26 cellular contexts compared by ENCODE assay signal in the genomic region with DNA sequence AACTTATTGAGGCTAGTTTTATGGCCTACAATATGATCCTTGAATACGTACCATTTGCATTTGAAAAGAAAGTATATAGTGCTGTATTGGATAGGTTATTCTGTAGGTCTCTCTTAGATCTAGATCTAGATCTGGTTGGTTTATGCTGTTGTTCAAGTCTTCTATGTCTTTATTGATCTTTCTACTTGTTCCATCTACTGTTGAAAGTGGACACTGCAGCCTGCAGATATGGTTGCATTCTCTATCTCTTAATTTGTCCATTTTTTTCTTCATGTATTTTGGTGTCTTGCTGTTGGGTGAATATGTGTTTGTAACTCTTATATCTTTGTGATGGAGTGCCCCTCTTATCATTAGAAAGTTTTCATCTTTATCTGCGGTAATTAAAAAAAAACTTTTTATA.
DNase-seq lines count a peak whose midpoint lies in the region; ATAC-seq and TF ChIP-seq lines count a peak whose summit lies in the region.
"Had no signal": no experiment of that assay in that cellular context is flagged by ENCODE, and none has a peak within 500 bp of the region (broad histone marks: within the 10 kb centered on the region; RNA-seq: fewer than 3 reads in every experiment).

No MANE protein-coding gene starts in this region.

- no peaks in the 10 kb centered on the region for H3K27me3 Mint-ChIP-seq in type B pancreatic cell
- no peaks in the 10 kb centered on the region for H3K27me3 Mint-ChIP-seq in activated T-cell treated with anti-CD3 and anti-CD28 coated beads, Interleukin-2, amount 50 U/mL, for 72 hours (ENCODE audit: low read depth)
- H3K27me3 Mint-ChIP-seq: progenitor cell of endocrine pancreas had no signal

- intact Hi-C loops in heart left ventricle (cut with DNase I): no loop called here

- ATAC-seq in heart left ventricle: no peak
- ATAC-seq in activated T-cell treated with anti-CD3 and anti-CD28 coated beads, Interleukin-2, amount 50 U/mL, for 72 hours (replicated peaks in 1 of 2): no peak
- ATAC-seq: activated T-cell treated with anti-CD3 and anti-CD28 coated beads, Interleukin-2, amount 50 U/mL, for 4 hours; lower lobe of right lung; Right ventricle myocardium inferior had no signal

- H3K4me3 Mint-ChIP-seq in type B pancreatic cell: no peak overlapping the region
- H3K4me3 Mint-ChIP-seq in activated T-cell treated with anti-CD3 and anti-CD28 coated beads, Interleukin-2, amount 50 U/mL, for 72 hours: no peak overlapping the region
- H3K4me3 Mint-ChIP-seq: activated T-cell treated with anti-CD3 and anti-CD28 coated beads, Interleukin-2, amount 50 U/mL, for 4 hours; neural progenitor cell had no signal

- H3K4me1 Mint-ChIP-seq in type B pancreatic cell (ENCODE audit: unreplicated experiment): peaks cover 4% of the 10 kb centered on the region
- no peaks in the 10 kb centered on the region for H3K4me1 Mint-ChIP-seq in activated T-cell treated with anti-CD3 and anti-CD28 coated beads, Interleukin-2, amount 50 U/mL, for 72 hours (ENCODE audit: low read depth)
- H3K4me1 Mint-ChIP-seq: neural progenitor cell had no signal

- no peaks in the 10 kb centered on the region for H3K9me3 Mint-ChIP-seq in type B pancreatic cell
- peaks cover 5 to 13% of the 10 kb centered on the region in 2 donors for H3K9me3 Mint-ChIP-seq in activated T-cell treated with anti-CD3 and anti-CD28 coated beads, Interleukin-2, amount 50 U/mL, for 72 hours
- H3K9me3 Mint-ChIP-seq: neural progenitor cell had no signal

- no peaks in the 10 kb centered on the region for H3K36me3 Mint-ChIP-seq in type B pancreatic cell
- no peaks in the 10 kb centered on the region for H3K36me3 Mint-ChIP-seq in activated T-cell treated with anti-CD3 and anti-CD28 coated beads, Interleukin-2, amount 50 U/mL, for 72 hours (ENCODE audit: insufficient read depth in 2 of 2)
- H3K36me3 Mint-ChIP-seq: neural progenitor cell had no signal

- 93 to 98% (median 95%) methylated on average over 2 of the region's 2 CpGs for WGBS in heart left ventricle, 4 donors

- H3K9me3 ChIP-seq in right atrium auricular region (no peaks in the 10 kb centered on the region), heart left ventricle (no peaks in the 10 kb centered on the region)
- H3K9me3 ChIP-seq: lower lobe of right lung, suprapubic skin had no signal

- no peak for TF ChIP-seq POLR2A in heart left ventricle (IDR thresholded peaks at IDR 0.05)

- H3K27ac ChIP-seq in right atrium auricular region: no peak overlapping the region
- no peak overlapping the region for H3K27ac ChIP-seq in heart left ventricle
- H3K27ac ChIP-seq: cardiac muscle cell, lower lobe of right lung, neural progenitor cell, suprapubic skin had no signal

- DNase-seq in right atrium auricular region (ENCODE audit: low spot score): no peak
- no peak for DNase-seq in heart left ventricle
- peak; percentile 14 for DNase-seq in NCI-H69 (lab: John Stamatoyannopoulos, UW)
- peak; percentile 4 for DNase-seq in choroid plexus epithelial cell (ENCODE audit: low read depth)
- no peak for DNase-seq in type B pancreatic cell (ENCODE audit: extremely low spot score, unreplicated experiment)
- no peak for DNase-seq in NCI-H2029 (lab: John Stamatoyannopoulos, UW)
- DNase-seq in cortex of kidney (lab: John Stamatoyannopoulos, UW): no peak
- no peak for DNase-seq in activated T-cell treated with anti-CD3 and anti-CD28 coated beads, Interleukin-2, amount 50 U/mL, for 72 hours
- DNase-seq: activated CD4-positive, alpha-beta T cell treated with anti-CD3 and anti-CD28 coated beads for 1 hour; activated CD8-positive, alpha-beta memory T cell treated with anti-CD3 and anti-CD28 coated beads for 24 hours; activated naive CD4-positive, alpha-beta T cell treated with Interleukin-2 at 50 U/mL for 16 hours; activated T-cell treated with anti-CD3 and anti-CD28 coated beads, Interleukin-2, amount 50 U/mL, for 4 hours; amygdala; dermis blood vessel endothelial cell; DMS 273 treated with DMSO at 0.1 percent for 48 hours; foreskin fibroblast; hypothalamus; lower lobe of right lung; NCI-H1092 treated with DMSO at 0.1 percent for 48 hours; NCI-H2081; NCI-H446 had no signal

- no peak overlapping the region for H3K27ac Mint-ChIP-seq in type B pancreatic cell
- no peak overlapping the region for H3K27ac Mint-ChIP-seq in activated T-cell treated with anti-CD3 and anti-CD28 coated beads, Interleukin-2, amount 50 U/mL, for 72 hours
- H3K27ac Mint-ChIP-seq: neural progenitor cell, progenitor cell of endocrine pancreas had no signal

- no peaks in the 10 kb centered on the region for H3K36me3 ChIP-seq in right atrium auricular region
- no peaks in the 10 kb centered on the region for H3K36me3 ChIP-seq in heart left ventricle
- H3K36me3 ChIP-seq: cardiac muscle cell, lower lobe of right lung, neural progenitor cell, suprapubic skin had no signal

- H3K4me3 ChIP-seq in right atrium auricular region (no peak overlapping the region), heart left ventricle (no peak overlapping the region), choroid plexus epithelial cell (ENCODE audit: low read depth, low read length) (no peak overlapping the region)
- H3K4me3 ChIP-seq: cardiac muscle cell, lower lobe of right lung, neural progenitor cell, suprapubic skin had no signal

- H3K4me1 ChIP-seq in right atrium auricular region: no peaks in the 10 kb centered on the region
- no peaks in the 10 kb centered on the region for H3K4me1 ChIP-seq in heart left ventricle
- H3K4me1 ChIP-seq: lower lobe of right lung, suprapubic skin had no signal

- TF ChIP-seq CTCF in right atrium auricular region (IDR thresholded peaks at IDR 0.05) (peak; percentile 17 to 34), heart left ventricle (IDR thresholded peaks at IDR 0.05) (peak in 5 of 12 donors; percentile 9 to 25 (median 21)), choroid plexus epithelial cell (conservative IDR thresholded peaks at IDR 0.05; ENCODE audit: low read depth, low read length) (no peak), type B pancreatic cell (conservative IDR thresholded peaks at IDR 0.05) (peak; percentile 32)

- no peaks in the 10 kb centered on the region for H3K27me3 ChIP-seq in right atrium auricular region
- H3K27me3 ChIP-seq in heart left ventricle: no peaks in the 10 kb centered on the region
- H3K27me3 ChIP-seq: cardiac muscle cell, neural progenitor cell, suprapubic skin had no signal

Comparison
In these comparisons a context has a peak if more than half of its experiments do, and no peak if none do; other contexts are left out.
1. DNase-seq: peak in NCI-H69 (single experiment) and choroid plexus epithelial cell (single experiment); none in right atrium auricular region (single experiment), heart left ventricle (0 of 5), type B pancreatic cell (single experiment), NCI-H2029 (single experiment), cortex of kidney (single experiment) and activated T-cell treated with anti-CD3 and anti-CD28 coated beads, Interleukin-2, amount 50 U/mL, for 72 hours (0 of 2).